In genomic region chrX:106730385-106730784, GRCh38 we compare ENCODE assay signal across 23 cellular contexts. TPM values are rescaled to one million over a fixed set of nuclear protein-coding genes. Genes with fewer than 3 reads are reported as not detected.
DNase-seq lines count a peak whose midpoint lies in the region; ATAC-seq, FAIRE-seq and TF ChIP-seq lines count a peak whose summit lies in the region.
"Had no signal": no experiment of that assay in that cellular context is flagged by ENCODE, and none has a peak within 500 bp of the region (broad histone marks: within the 10 kb centered on the region; RNA-seq: fewer than 3 reads in every experiment).

No MANE protein-coding gene starts in this region.

- no peak overlapping the region for H3K4me3 ChIP-seq in A549
- H3K4me3 ChIP-seq in bronchial epithelial cell (ENCODE audit: low read depth, low read length) = no peak overlapping the region
- H3K4me3 ChIP-seq in liver (ENCODE audit: low read depth in 1 of 3, low read length in 3 of 3) = no peak overlapping the region
- H3K4me3 ChIP-seq: GM23338, tibial nerve had no signal

- H3K27me3 ChIP-seq in bronchial epithelial cell (ENCODE audit: control insufficient read depth, insufficient read depth, low read length) = no peaks in the 10 kb centered on the region
- H3K27me3 ChIP-seq in liver (ENCODE audit: control insufficient read depth in 4 of 4, insufficient read depth in 4 of 4, low read length in 3 of 4) = peaks cover 0 to 11% (median 0%) of the 10 kb centered on the region in 4 donors

- FAIRE-seq in A549 (lab: Jason Lieb, UNC) = peak; percentile 86
- no peak for FAIRE-seq in bronchial epithelial cell (lab: Jason Lieb, UNC)
- FAIRE-seq: endometrium had no signal

- TF ChIP-seq CTCF in A549 (IDR thresholded peaks at IDR 0.05) (no peak), bronchial epithelial cell (IDR thresholded peaks at IDR 0.05; ENCODE audit: insufficient read depth, low read length, severe bottlenecking) (no peak), liver (IDR thresholded peaks at IDR 0.05; ENCODE audit: low read depth, low read length, missing input control) (no peak)

- H3K9me3 ChIP-seq in A549 (no peaks in the 10 kb centered on the region), liver (ENCODE audit: control insufficient read depth in 4 of 4, low read length in 3 of 4) (no peaks in the 10 kb centered on the region)
- H3K9me3 ChIP-seq: tibial nerve had no signal

- H3K27me3 Mint-ChIP-seq in activated naive CD8-positive, alpha-beta T cell treated with anti-CD3 and anti-CD28 coated beads, Interleukin-2, amount 50 U/mL, for 24 hours = peaks cover 18% of the 10 kb centered on the region

- POLR2A ChIA-PET in A549 (lab: Yijun Ruan, JAX) = no interaction called here

- no peaks in the 10 kb centered on the region for H3K4me1 Mint-ChIP-seq in activated naive CD8-positive, alpha-beta T cell treated with anti-CD3 and anti-CD28 coated beads, Interleukin-2, amount 50 U/mL, for 24 hours

- TF ChIP-seq RAD21 in A549 (conservative IDR thresholded peaks at IDR 0.05 in 1 of 2, IDR thresholded peaks at IDR 0.05 in 1 of 2) (no peak), liver (IDR thresholded peaks at IDR 0.05) (peak in 1 of 2 donors; percentile 18)

- H3K4me3 Mint-ChIP-seq in activated naive CD8-positive, alpha-beta T cell treated with anti-CD3 and anti-CD28 coated beads, Interleukin-2, amount 50 U/mL, for 24 hours = no peak overlapping the region
- H3K4me3 Mint-ChIP-seq: activated CD4-positive, alpha-beta memory T cell treated with anti-CD3 and anti-CD28 coated beads for 36 hours; GM23338; mesothelial cell of epicardium; naive B cell had no signal

- no peak overlapping the region for H3K9ac ChIP-seq in liver (ENCODE audit: low read depth in 1 of 2, low read length in 2 of 2)

- no peaks in the 10 kb centered on the region for H3K4me1 ChIP-seq in A549
- H3K4me1 ChIP-seq in liver (ENCODE audit: control insufficient read depth in 4 of 4, insufficient read depth in 4 of 4, low read length in 3 of 4) = peaks cover 0 to 12% (median 4%) of the 10 kb centered on the region in 4 donors

- CTCF ChIA-PET in A549 (lab: Yijun Ruan, JAX) = no interaction called here

- H3K36me3 Mint-ChIP-seq in activated naive CD8-positive, alpha-beta T cell treated with anti-CD3 and anti-CD28 coated beads, Interleukin-2, amount 50 U/mL, for 24 hours (ENCODE audit: low read depth) = no peaks in the 10 kb centered on the region
- H3K36me3 Mint-ChIP-seq: activated CD4-positive, alpha-beta memory T cell treated with anti-CD3 and anti-CD28 coated beads for 36 hours; mesothelial cell of epicardium; naive B cell had no signal

- no peak overlapping the region for H3K4me2 ChIP-seq in A549
- H3K4me2 ChIP-seq: GM23338 had no signal

- TF ChIP-seq POLR2A in A549 (IDR thresholded peaks at IDR 0.05; ENCODE audit: low read length) = no peak

- no peak for TF ChIP-seq EP300 in A549 (IDR thresholded peaks at IDR 0.05)

- no peak overlapping the region for H3K27ac Mint-ChIP-seq in activated naive CD8-positive, alpha-beta T cell treated with anti-CD3 and anti-CD28 coated beads, Interleukin-2, amount 50 U/mL, for 24 hours
- H3K27ac Mint-ChIP-seq: activated CD4-positive, alpha-beta memory T cell treated with anti-CD3 and anti-CD28 coated beads for 36 hours; GM23338; mesothelial cell of epicardium; naive B cell had no signal

- 51% methylated on average over 4 of the region's 4 CpGs for WGBS in A549 (ENCODE audit: missing lambda C conversion rate)
- WGBS in liver = 25% methylated on average over 4 of the region's 4 CpGs

- H3K27ac ChIP-seq in A549 (no peak overlapping the region), liver (ENCODE audit: low read depth in 1 of 2, low read length in 2 of 2) (peak overlapping the region; percentile 26 to 42)
- H3K27ac ChIP-seq: tibial nerve had no signal

- H3K9me3 Mint-ChIP-seq in activated naive CD8-positive, alpha-beta T cell treated with anti-CD3 and anti-CD28 coated beads, Interleukin-2, amount 50 U/mL, for 24 hours = no peaks in the 10 kb centered on the region
- H3K9me3 Mint-ChIP-seq: activated CD4-positive, alpha-beta memory T cell treated with anti-CD3 and anti-CD28 coated beads for 36 hours; GM23338 had no signal

- no peak for DNase-seq in A549 (ENCODE audit: low read depth in 1 of 2, low spot score in 1 of 2)
- peak; percentile 1 for DNase-seq in NCI-H510A (lab: John Stamatoyannopoulos, UW)
- peak; percentile 44 for DNase-seq in bronchial epithelial cell (ENCODE audit: low read depth)
- DNase-seq in activated naive CD8-positive, alpha-beta T cell treated with anti-CD3 and anti-CD28 coated beads, Interleukin-2, amount 50 U/mL, for 24 hours = no peak
- no peak for DNase-seq in A172 (ENCODE audit: low spot score)
- DNase-seq in amygdala (lab: John Stamatoyannopoulos, UW) = no peak
- DNase-seq: activated CD4-positive, alpha-beta memory T cell treated with anti-CD3 and anti-CD28 coated beads for 36 hours; activated CD8-positive, alpha-beta memory T cell treated with anti-CD3 and anti-CD28 coated beads, Interleukin-2, amount 50 U/mL, for 48 hours; activated naive CD4-positive, alpha-beta T cell treated with anti-CD3 and anti-CD28 coated beads, Interleukin-2, amount 50 U/mL, for 16 hours; anterior cingulate cortex; cortex of kidney; naive B cell; NCI-H187; NCI-H69; stimulated activated CD8-positive, alpha-beta memory T cell treated with anti-CD3 and anti-CD28 coated beads, Interleukin-4, amount 100 ng/mL, for 48 hours had no signal

- ATAC-seq in A549 (no peak), GM19395 (IDR thresholded peaks at IDR 0.05; ENCODE audit: unreplicated experiment) (no peak)
- no peak for ATAC-seq in activated naive CD8-positive, alpha-beta T cell treated with anti-CD3 and anti-CD28 coated beads, Interleukin-2, amount 50 U/mL, for 24 hours
- ATAC-seq: GM23338 had no signal

- H3K36me3 ChIP-seq in bronchial epithelial cell (ENCODE audit: control insufficient read depth, insufficient read depth, low read length) (no peaks in the 10 kb centered on the region), liver (ENCODE audit: control insufficient read depth in 4 of 4, insufficient read depth in 3 of 4, low read depth in 1 of 4, low read length in 3 of 4) (no peaks in the 10 kb centered on the region)
- H3K36me3 ChIP-seq: tibial nerve had no signal

TF ChIP-seq in A549, 52 proteins besides CTCF, POLR2A, EP300 and RAD21:
- TF ChIP-seq POLR2AphosphoS2 (conservative IDR thresholded peaks at IDR 0.05; ENCODE audit: low read length) (no peak), CHD2 (IDR thresholded peaks at IDR 0.05; ENCODE audit: low read length, partially characterized antibody) (no peak), HES2 (IDR thresholded peaks at IDR 0.05) (no peak), EHF (CRISPR knock-in tag; IDR thresholded peaks at IDR 0.05) (no peak), JUN (IDR thresholded peaks at IDR 0.05) (no peak), BHLHE40 (IDR thresholded peaks at IDR 0.05; ENCODE audit: low read depth, low read length) (no peak), MAX (IDR thresholded peaks at IDR 0.05) (no peak), ZSCAN20 (CRISPR knock-in tag; IDR thresholded peaks at IDR 0.05) (no peak), RARB (CRISPR knock-in tag; IDR thresholded peaks at IDR 0.05) (no peak), ZC3H11A (IDR thresholded peaks at IDR 0.05) (no peak), FOXS1 (CRISPR knock-in tag; IDR thresholded peaks at IDR 0.05) (no peak), ESRRA (IDR thresholded peaks at IDR 0.05; ENCODE audit: borderline replicate concordance, low read length) (no peak)

TF ChIP-seq in liver, 16 proteins besides CTCF, POLR2A, EP300 and RAD21:
- no peak for TF ChIP-seq SP1 (IDR thresholded peaks at IDR 0.05)
- TF ChIP-seq, protein P1, sequence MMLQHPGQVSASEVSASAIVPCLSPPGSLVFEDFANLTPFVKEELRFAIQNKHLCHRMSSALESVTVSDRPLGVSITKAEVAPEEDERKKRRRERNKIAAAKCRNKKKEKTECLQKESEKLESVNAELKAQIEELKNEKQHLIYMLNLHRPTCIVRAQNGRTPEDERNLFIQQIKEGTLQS (IDR thresholded peaks at IDR 0.05) = no peak
- TF ChIP-seq JUND (IDR thresholded peaks at IDR 0.05) = no peak
- no peak for TF ChIP-seq REST (IDR thresholded peaks at IDR 0.05)
- TF ChIP-seq FOXA1 (IDR thresholded peaks at IDR 0.05) = no peak

RNA-seq across cellular contexts. Expression of gene RNF128, which starts 3.9 kb away (rescaled TPM):
- polyA plus RNA-seq in A549 (2011; rRNA removed) = 0.20 and 0.22 TPM in 2 replicates
- 0.01 TPM in 1 of 2 replicates, not detected in the other for polyA plus RNA-seq in A549 (2012; cell fraction: cytosol; rRNA removed)
- polyA plus RNA-seq in A549 (2012; cell fraction: nucleus; rRNA removed) = 0.01 TPM in 1 of 2 replicates, not detected in the other
- 0.11 to 0.28 TPM (median 0.14 TPM) in 3 replicates for polyA plus RNA-seq in A549 (2017; fragmentation: RNase III; extraction: RNeasy Plus Mini Kit Qiagen cat#74134 plus additional on column Dnase treatment)
- polyA minus RNA-seq in A549 (2011; rRNA and poly(A)+ RNA removed) = 0.12 and 0.34 TPM in 2 replicates
- total RNA-seq in bronchial epithelial cell = 21.0 and 32.1 TPM in 2 replicates
- total RNA-seq in liver = 10 to 100 TPM; 47.4 to 60.4 TPM
- 10 to 100 TPM; 23.1 to 39.5 TPM for polyA plus RNA-seq in liver
- not detected in 2 replicates for total RNA-seq in A172 (2014; rRNA removed; shearing (Covaris generic))
- total RNA-seq: activated CD4-positive, alpha-beta memory T cell treated with anti-CD3 and anti-CD28 coated beads for 36 hours; pulmonary artery endothelial cell; T-helper 1 cell treated with Interleukin-12 subunit alpha and Interleukin-12 subunit beta and Interleukin-4 antibody, amounts not matched to agents 30 ng/mL and 1 ng/mL, for 36 hours had no signal

Comparison
In these comparisons a context has a peak if more than half of its experiments do, and no peak if none do; other contexts are left out.
1. DNase-seq: peak in NCI-H510A (single experiment) and bronchial epithelial cell (single experiment); none in A549 (0 of 2), activated naive CD8-positive, alpha-beta T cell treated with anti-CD3 and anti-CD28 coated beads, Interleukin-2, amount 50 U/mL, for 24 hours (single experiment), A172 (single experiment) and amygdala (0 of 56).
2. H3K27ac ChIP-seq: peak in liver (2 of 2); none in A549 (0 of 2).
3. RNA of gene RNF128, which starts 3.9 kb away (total RNA-seq): 47.4 to 60.4 TPM in liver and 21.0 to 32.1 TPM in bronchial epithelial cell; not detected in A172; every median in the first group is over 10 times any median in the second.